In the genomic region with DNA sequence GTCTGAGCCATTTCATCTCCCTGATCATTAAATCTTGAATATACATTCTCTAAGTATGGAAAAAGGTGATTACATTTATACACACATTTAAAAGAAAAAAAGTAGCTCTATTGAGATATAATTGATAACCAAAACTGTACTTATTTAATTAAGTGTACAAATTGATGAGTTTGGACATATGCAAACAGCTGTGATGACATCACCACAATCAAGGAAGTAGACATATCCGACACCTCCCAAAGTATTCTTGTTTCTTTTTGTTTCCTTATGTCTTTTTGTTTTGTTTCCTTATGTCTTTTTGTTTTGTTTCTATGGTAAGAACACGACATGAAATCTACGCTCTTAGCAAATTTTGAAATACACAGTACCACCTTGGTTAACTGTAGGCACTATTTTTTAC, we compare ENCODE assay signal across 39 cellular contexts.
"Had no signal": no experiment of that assay in that cellular context is flagged by ENCODE, and none has a peak within 500 bp of the region (broad histone marks: within the 10 kb centered on the region; RNA-seq: fewer than 3 reads in every experiment).

No MANE protein-coding gene starts in this region.

- H3K9me3 Mint-ChIP-seq: central memory CD8-positive, alpha-beta T cell had no signal

- H3K27ac ChIP-seq: adrenal gland, ascending aorta, body of pancreas, brain microvascular endothelial cell, breast epithelium, cardiac muscle cell had no signal

- H3K4me1 ChIP-seq: adrenal gland, ascending aorta, body of pancreas, breast epithelium had no signal

- H3K36me3 Mint-ChIP-seq: activated naive CD4-positive, alpha-beta T cell treated with anti-CD3 and anti-CD28 coated beads, Interleukin-2, amount 10 ng/mL, durations not matched to agents 7 days and 5 days; activated naive CD4-positive, alpha-beta T cell treated with anti-CD3 and anti-CD28 coated beads, Interleukin-2, amount 50 U/mL, for 24 hours; activated naive CD4-positive, alpha-beta T cell treated with anti-CD3 and anti-CD28 coated beads, Interleukin-2, amount 50 U/mL, for 72 hours; activated naive CD8-positive, alpha-beta T cell; activated naive CD8-positive, alpha-beta T cell treated with anti-CD3 and anti-CD28 coated beads for 36 hours; activated naive CD8-positive, alpha-beta T cell treated with anti-CD3 and anti-CD28 coated beads, Interleukin-2, amount 10 ng/mL, durations not matched to agents 7 days and 5 days; brain had no signal

- H3K27me3 ChIP-seq: adrenal gland, ascending aorta, body of pancreas, brain microvascular endothelial cell, breast epithelium, cardiac muscle cell had no signal

- H3K27me3 Mint-ChIP-seq: activated naive CD4-positive, alpha-beta T cell treated with anti-CD3 and anti-CD28 coated beads, Interleukin-2, amount 10 ng/mL, durations not matched to agents 7 days and 5 days; activated naive CD4-positive, alpha-beta T cell treated with anti-CD3 and anti-CD28 coated beads, Interleukin-2, amount 50 U/mL, for 24 hours; activated naive CD8-positive, alpha-beta T cell; activated naive CD8-positive, alpha-beta T cell treated with anti-CD3 and anti-CD28 coated beads for 36 hours; activated naive CD8-positive, alpha-beta T cell treated with anti-CD3 and anti-CD28 coated beads, Interleukin-2, amount 10 ng/mL, durations not matched to agents 7 days and 5 days; activated naive CD8-positive, alpha-beta T cell treated with anti-CD3 and anti-CD28 coated beads, Interleukin-2, amount 50 U/mL, for 24 hours; activated T-cell treated with anti-CD3 and anti-CD28 coated beads, Interleukin-2, amount 50 U/mL, for 24 hours; activated T-helper 17 cell treated with anti-CD3 and anti-CD28 coated beads, Interleukin-2, amount 50 U/mL, for 72 hours; brain; central memory CD8-positive, alpha-beta T cell had no signal

- H3K4me1 Mint-ChIP-seq: activated naive CD4-positive, alpha-beta T cell treated with anti-CD3 and anti-CD28 coated beads, Interleukin-2, amount 10 ng/mL, durations not matched to agents 7 days and 5 days; activated naive CD4-positive, alpha-beta T cell treated with anti-CD3 and anti-CD28 coated beads, Interleukin-2, amount 50 U/mL, for 24 hours; activated naive CD8-positive, alpha-beta T cell treated with anti-CD3 and anti-CD28 coated beads for 36 hours; activated naive CD8-positive, alpha-beta T cell treated with anti-CD3 and anti-CD28 coated beads, Interleukin-2, amount 10 ng/mL, durations not matched to agents 7 days and 5 days; activated naive CD8-positive, alpha-beta T cell treated with anti-CD3 and anti-CD28 coated beads, Interleukin-2, amount 50 U/mL, for 24 hours; activated T-helper 17 cell treated with anti-CD3 and anti-CD28 coated beads, Interleukin-2, amount 50 U/mL, for 72 hours; brain; central memory CD8-positive, alpha-beta T cell had no signal

- H3K36me3 ChIP-seq: adrenal gland, ascending aorta, brain microvascular endothelial cell, cardiac muscle cell had no signal

- H3K27ac Mint-ChIP-seq: activated naive CD4-positive, alpha-beta T cell treated with anti-CD3 and anti-CD28 coated beads for 36 hours; activated naive CD4-positive, alpha-beta T cell treated with anti-CD3 and anti-CD28 coated beads, Interleukin-2, amount 10 ng/mL, durations not matched to agents 7 days and 5 days; activated naive CD4-positive, alpha-beta T cell treated with anti-CD3 and anti-CD28 coated beads, Interleukin-2, amount 50 U/mL, for 24 hours; activated naive CD4-positive, alpha-beta T cell treated with anti-CD3 and anti-CD28 coated beads, Interleukin-2, amount 50 U/mL, for 72 hours; activated naive CD8-positive, alpha-beta T cell; activated naive CD8-positive, alpha-beta T cell treated with anti-CD3 and anti-CD28 coated beads for 36 hours; activated naive CD8-positive, alpha-beta T cell treated with anti-CD3 and anti-CD28 coated beads, Interleukin-2, amount 10 ng/mL, durations not matched to agents 7 days and 5 days; activated naive CD8-positive, alpha-beta T cell treated with anti-CD3 and anti-CD28 coated beads, Interleukin-2, amount 50 U/mL, for 24 hours; activated T-cell treated with anti-CD3 and anti-CD28 coated beads, Interleukin-2, amount 50 U/mL, for 24 hours; activated T-cell treated with anti-CD3 and anti-CD28 coated beads, Interleukin-2, amount 50 U/mL, for 72 hours; activated T-helper 1 cell treated with anti-CD3 and anti-CD28 coated beads, Interleukin-12 subunit alpha, Interleukin-12 subunit beta, Interleukin-2, Interleukin-4 antibody, amounts not matched to agents 30 ng/mL and 10 ng/mL and 1 ng/mL, durations not matched to agents 14 hours and 24 hours and 36 hours; activated T-helper 17 cell treated with anti-CD3 and anti-CD28 coated beads, Interleukin-2, amount 50 U/mL, for 72 hours; activated T-helper 2 cell treated with anti-CD3 and anti-CD28 coated beads, Interferon-gamma antibody, Interleukin-2, Interleukin-4, amounts not matched to agents 10 μg/mL and 5 μg/mL and 100 μg/mL, durations not matched to agents 14 hours and 24 hours and 36 hours; brain had no signal

- H3K9me3 ChIP-seq: adrenal gland, ascending aorta, body of pancreas had no signal

- DNase-seq: activated effector memory CD4-positive, alpha-beta T cell treated with anti-CD3 and anti-CD28 coated beads, Interleukin-2, amount 50 U/mL, for 16 hours; activated effector memory CD4-positive, alpha-beta T cell treated with Interleukin-2 at 50 U/mL for 16 hours; activated gamma-delta T cell; activated gamma-delta T cell treated with Interleukin-2 at 50 U/mL for 16 hours; activated naive CD4-positive, alpha-beta T cell; activated naive CD4-positive, alpha-beta T cell treated with anti-CD3 and anti-CD28 coated beads for 36 hours; activated naive CD4-positive, alpha-beta T cell treated with anti-CD3 and anti-CD28 coated beads, Interleukin-2, amount 10 ng/mL, durations not matched to agents 7 days and 5 days; activated naive CD4-positive, alpha-beta T cell treated with anti-CD3 and anti-CD28 coated beads, Interleukin-2, amount 50 U/mL, for 16 hours; activated naive CD4-positive, alpha-beta T cell treated with Interleukin-2 at 50 U/mL for 16 hours; activated naive CD8-positive, alpha-beta T cell treated with anti-CD3 and anti-CD28 coated beads for 36 hours; activated naive CD8-positive, alpha-beta T cell treated with anti-CD3 and anti-CD28 coated beads, Interleukin-2, amount 10 ng/mL, durations not matched to agents 7 days and 5 days; activated naive CD8-positive, alpha-beta T cell treated with anti-CD3 and anti-CD28 coated beads, Interleukin-2, amount 50 U/mL, for 24 hours; activated T-cell treated with anti-CD3 and anti-CD28 coated beads, Interleukin-2, amount 50 U/mL, for 24 hours; activated T-cell treated with anti-CD3 and anti-CD28 coated beads, Interleukin-2, amount 50 U/mL, for 4 hours; activated T-cell treated with anti-CD3 and anti-CD28 coated beads, Interleukin-2, amount 50 U/mL, for 48 hours; activated T-cell treated with anti-CD3 and anti-CD28 coated beads, Interleukin-2, amount 50 U/mL, for 72 hours; adrenal gland; amniotic stem cell; amygdala; anterior cingulate cortex; aorta; body of pancreas; brain microvascular endothelial cell; caudate nucleus; central memory CD4-positive, alpha-beta T cell; cerebellar nuclear complex had no signal

- H3K4me3 ChIP-seq: adrenal gland, ascending aorta, body of pancreas, breast epithelium, cardiac muscle cell had no signal

- FAIRE-seq: astrocyte, bronchial epithelial cell had no signal

- H3K4me3 Mint-ChIP-seq: activated naive CD4-positive, alpha-beta T cell treated with anti-CD3 and anti-CD28 coated beads for 36 hours; activated naive CD4-positive, alpha-beta T cell treated with anti-CD3 and anti-CD28 coated beads, Interleukin-2, amount 10 ng/mL, durations not matched to agents 7 days and 5 days; activated naive CD4-positive, alpha-beta T cell treated with anti-CD3 and anti-CD28 coated beads, Interleukin-2, amount 50 U/mL, for 24 hours; activated naive CD8-positive, alpha-beta T cell; activated naive CD8-positive, alpha-beta T cell treated with anti-CD3 and anti-CD28 coated beads for 36 hours; activated naive CD8-positive, alpha-beta T cell treated with anti-CD3 and anti-CD28 coated beads, Interleukin-2, amount 10 ng/mL, durations not matched to agents 7 days and 5 days; activated naive CD8-positive, alpha-beta T cell treated with anti-CD3 and anti-CD28 coated beads, Interleukin-2, amount 50 U/mL, for 24 hours; activated T-cell treated with anti-CD3 and anti-CD28 coated beads, Interleukin-2, amount 50 U/mL, for 24 hours; activated T-cell treated with anti-CD3 and anti-CD28 coated beads, Interleukin-2, amount 50 U/mL, for 4 hours; activated T-cell treated with anti-CD3 and anti-CD28 coated beads, Interleukin-2, amount 50 U/mL, for 72 hours; activated T-helper 1 cell treated with anti-CD3 and anti-CD28 coated beads, Interleukin-12 subunit alpha, Interleukin-12 subunit beta, Interleukin-2, Interleukin-4 antibody, amounts not matched to agents 30 ng/mL and 10 ng/mL and 1 ng/mL, durations not matched to agents 14 hours and 24 hours and 36 hours; activated T-helper 17 cell treated with anti-CD3 and anti-CD28 coated beads, Interleukin-2, amount 50 U/mL, for 72 hours; brain; central memory CD8-positive, alpha-beta T cell had no signal

- ATAC-seq: activated naive CD4-positive, alpha-beta T cell treated with anti-CD3 and anti-CD28 coated beads, Interleukin-2, amount 50 U/mL, for 72 hours; activated naive CD8-positive, alpha-beta T cell treated with anti-CD3 and anti-CD28 coated beads, Interleukin-2, amount 50 U/mL, for 24 hours; activated T-cell treated with anti-CD3 and anti-CD28 coated beads, Interleukin-2, amount 50 U/mL, for 4 hours; activated T-cell treated with anti-CD3 and anti-CD28 coated beads, Interleukin-2, amount 50 U/mL, for 72 hours; activated T-helper 17 cell treated with anti-CD3 and anti-CD28 coated beads, Interleukin-2, amount 50 U/mL, for 72 hours; body of pancreas had no signal
